ENCODE assay signal across 8 cellular contexts in genomic region chr5:140563554-140563953, GRCh38. TPM values are rescaled to one million over a fixed set of nuclear protein-coding genes. Genes with fewer than 3 reads are reported as not detected.
DNase-seq lines count a peak whose midpoint lies in the region; ATAC-seq and TF ChIP-seq lines count a peak whose summit lies in the region.

No MANE protein-coding gene starts in this region.

- DNase-seq in activated CD4-positive, alpha-beta T cell treated with anti-CD3 and anti-CD28 coated beads, Interleukin-2, amount 10 ng/mL, durations not matched to agents 24 days and 14 days, result no peak
- DNase-seq in activated CD4-positive, alpha-beta T cell treated with anti-CD3 and anti-CD28 coated beads, Interleukin-2, amount 50 U/mL, for 48 hours, result no peak
- DNase-seq in activated naive CD8-positive, alpha-beta T cell treated with anti-CD3 and anti-CD28 coated beads for 36 hours, result no peak
- DNase-seq in kidney epithelial cell (ENCODE audit: low read depth) (no peak), OCI-M1 (lab: John Stamatoyannopoulos, UW) (no peak), NCI-H1694 treated with DMSO at 0.1 percent for 48 hours (lab: John Stamatoyannopoulos, UW) (no peak)

- H3K27me3 Mint-ChIP-seq in activated CD4-positive, alpha-beta T cell treated with anti-CD3 and anti-CD28 coated beads, Interleukin-2, amount 10 ng/mL, durations not matched to agents 24 days and 14 days, result no peaks in the 10 kb centered on the region
- H3K27me3 Mint-ChIP-seq in activated naive CD8-positive, alpha-beta T cell treated with anti-CD3 and anti-CD28 coated beads for 36 hours, result no peaks in the 10 kb centered on the region

- no peaks in the 10 kb centered on the region for H3K9me3 Mint-ChIP-seq in activated CD4-positive, alpha-beta T cell treated with anti-CD3 and anti-CD28 coated beads, Interleukin-2, amount 10 ng/mL, durations not matched to agents 24 days and 14 days
- no peaks in the 10 kb centered on the region for H3K9me3 Mint-ChIP-seq in activated naive CD8-positive, alpha-beta T cell treated with anti-CD3 and anti-CD28 coated beads for 36 hours

- H3K4me3 ChIP-seq in kidney epithelial cell (ENCODE audit: low read depth, low read length), result peak overlapping the region; percentile 82

- peak overlapping the region; percentile 95 for H3K27ac Mint-ChIP-seq in activated CD4-positive, alpha-beta T cell treated with anti-CD3 and anti-CD28 coated beads, Interleukin-2, amount 10 ng/mL, durations not matched to agents 24 days and 14 days
- peak overlapping the region; percentile 85 for H3K27ac Mint-ChIP-seq in activated naive CD8-positive, alpha-beta T cell treated with anti-CD3 and anti-CD28 coated beads for 36 hours

- H3K27me3 ChIP-seq in kidney epithelial cell (ENCODE audit: control insufficient read depth, insufficient read depth, low read length), result no peaks in the 10 kb centered on the region

- H3K4me3 Mint-ChIP-seq in activated CD4-positive, alpha-beta T cell treated with anti-CD3 and anti-CD28 coated beads, Interleukin-2, amount 10 ng/mL, durations not matched to agents 24 days and 14 days, result peak overlapping the region; percentile 93
- peak overlapping the region; percentile 95 for H3K4me3 Mint-ChIP-seq in activated naive CD8-positive, alpha-beta T cell treated with anti-CD3 and anti-CD28 coated beads for 36 hours

- TF ChIP-seq CTCF in kidney epithelial cell (IDR thresholded peaks at IDR 0.05; ENCODE audit: insufficient read depth, low read length, poor library complexity, severe bottlenecking), result no peak

- ATAC-seq in HG03460 (IDR thresholded peaks at IDR 0.05; ENCODE audit: unreplicated experiment), result no peak

- H3K27ac ChIP-seq in temporal lobe (ENCODE audit: low read depth, low read length), result peak overlapping the region; percentile 96

- intact Hi-C loops in activated CD4-positive, alpha-beta T cell treated with anti-CD3 and anti-CD28 coated beads, Interleukin-2, amount 10 ng/mL, durations not matched to agents 24 days and 14 days (cut with micrococcal nuclease), result no loop called here

- peaks cover 46% of the 10 kb centered on the region for H3K4me1 Mint-ChIP-seq in activated CD4-positive, alpha-beta T cell treated with anti-CD3 and anti-CD28 coated beads, Interleukin-2, amount 10 ng/mL, durations not matched to agents 24 days and 14 days
- peaks cover 34% of the 10 kb centered on the region for H3K4me1 Mint-ChIP-seq in activated naive CD8-positive, alpha-beta T cell treated with anti-CD3 and anti-CD28 coated beads for 36 hours

- peaks cover 7% of the 10 kb centered on the region for H3K36me3 ChIP-seq in kidney epithelial cell (ENCODE audit: control insufficient read depth, insufficient read depth, low read length)

- peaks cover 31% of the 10 kb centered on the region for H3K36me3 Mint-ChIP-seq in activated CD4-positive, alpha-beta T cell treated with anti-CD3 and anti-CD28 coated beads, Interleukin-2, amount 10 ng/mL, durations not matched to agents 24 days and 14 days (ENCODE audit: low read depth)
- H3K36me3 Mint-ChIP-seq in activated naive CD8-positive, alpha-beta T cell treated with anti-CD3 and anti-CD28 coated beads for 36 hours, result peaks cover 25% of the 10 kb centered on the region

RNA-seq across cellular contexts. Expression of gene APBB3, which starts 0.8 kb away (rescaled TPM):
- total RNA-seq in activated CD4-positive, alpha-beta T cell treated with anti-CD3 and anti-CD28 coated beads, Interleukin-2, amount 10 ng/mL, durations not matched to agents 24 days and 14 days, result 16.5 and 17.8 TPM in 2 replicates
- total RNA-seq in activated naive CD8-positive, alpha-beta T cell treated with anti-CD3 and anti-CD28 coated beads for 36 hours, result 10 to 100 TPM; 17.5 to 17.8 TPM
- total RNA-seq in kidney epithelial cell (9.6 and 13.3 TPM in 2 replicates), temporal lobe (26.6 TPM)

RNA-seq across cellular contexts. Expression of gene SLC35A4, which starts 1.1 kb away (rescaled TPM):
- total RNA-seq in activated CD4-positive, alpha-beta T cell treated with anti-CD3 and anti-CD28 coated beads, Interleukin-2, amount 10 ng/mL, durations not matched to agents 24 days and 14 days, result 105 and 106 TPM in 2 replicates
- 100 to 1,000 TPM in 1 of 2 experiments, 10 to 100 TPM in 1; 97.4 to 100 TPM for total RNA-seq in activated naive CD8-positive, alpha-beta T cell treated with anti-CD3 and anti-CD28 coated beads for 36 hours
- total RNA-seq in kidney epithelial cell, result 55.9 and 60.5 TPM in 2 replicates
- 4.7 TPM for total RNA-seq in temporal lobe

RNA-seq across cellular contexts. Expression of gene SRA1, which starts 6.3 kb away (rescaled TPM):
- total RNA-seq in activated CD4-positive, alpha-beta T cell treated with anti-CD3 and anti-CD28 coated beads, Interleukin-2, amount 10 ng/mL, durations not matched to agents 24 days and 14 days, result 53.8 and 54.9 TPM in 2 replicates
- total RNA-seq in activated naive CD8-positive, alpha-beta T cell treated with anti-CD3 and anti-CD28 coated beads for 36 hours, result 10 to 100 TPM; 54.6 to 60.6 TPM
- total RNA-seq in kidney epithelial cell, result 42.1 and 45.5 TPM in 2 replicates
- 14.3 TPM for total RNA-seq in temporal lobe

RNA-seq across cellular contexts. Expression of gene EIF4EBP3, which starts 16.1 kb away (rescaled TPM):
- total RNA-seq in activated CD4-positive, alpha-beta T cell treated with anti-CD3 and anti-CD28 coated beads, Interleukin-2, amount 10 ng/mL, durations not matched to agents 24 days and 14 days, result 13.8 and 13.9 TPM in 2 replicates
- total RNA-seq in activated naive CD8-positive, alpha-beta T cell treated with anti-CD3 and anti-CD28 coated beads for 36 hours, result 10 to 100 TPM; 13.9 to 15.5 TPM
- total RNA-seq in kidney epithelial cell (6.4 and 13.3 TPM in 2 replicates), temporal lobe (not detected)

Comparison
In these comparisons a context has a peak if more than half of its experiments do, and no peak if none do; other contexts are left out.
1. RNA of gene SLC35A4, which starts 1.1 kb away (total RNA-seq): 105 to 106 TPM in activated CD4-positive, alpha-beta T cell treated with anti-CD3 and anti-CD28 coated beads, Interleukin-2, amount 10 ng/mL, durations not matched to agents 24 days and 14 days, 97.4 to 100 TPM in activated naive CD8-positive, alpha-beta T cell treated with anti-CD3 and anti-CD28 coated beads for 36 hours and 55.9 to 60.5 TPM in kidney epithelial cell; 4.7 TPM in temporal lobe (single experiment); every median in the first group is over 10 times any median in the second.